23 cellular contexts compared by ENCODE assay signal in genomic region chrX:68755726-68756125, GRCh38.
"Had no signal": no experiment of that assay in that cellular context is flagged by ENCODE, and none has a peak within 500 bp of the region (broad histone marks: within the 10 kb centered on the region; RNA-seq: fewer than 3 reads in every experiment).

No MANE protein-coding gene starts in this region.

- DNase-seq: activated CD4-positive, alpha-beta memory T cell treated with anti-CD3 and anti-CD28 coated beads, Interleukin-2, amount 10 ng/mL, durations not matched to agents 7 days and 5 days; activated CD4-positive, alpha-beta T cell treated with anti-CD3 and anti-CD28 coated beads for 1 hour; activated CD4-positive, alpha-beta T cell treated with anti-CD3 and anti-CD28 coated beads for 4 hours; activated CD4-positive, alpha-beta T cell treated with anti-CD3 and anti-CD28 coated beads, Interleukin-2, amount 10 ng/mL, durations not matched to agents 7 days and 5 days; activated CD4-positive, alpha-beta T cell treated with anti-CD3 and anti-CD28 coated beads, Interleukin-2, amount 50 U/mL, for 4 hours; activated CD4-positive, CD25-positive, alpha-beta regulatory T cell; activated CD8-positive, alpha-beta memory T cell treated with anti-CD3 and anti-CD28 coated beads, Interleukin-2, amount 50 U/mL, for 48 hours; activated effector memory CD4-positive, alpha-beta T cell treated with Interleukin-2 at 50 U/mL for 16 hours; activated gamma-delta T cell treated with Interleukin-2 at 50 U/mL for 16 hours; activated naive CD4-positive, alpha-beta T cell treated with anti-CD3 and anti-CD28 coated beads, Interleukin-2, amount 50 U/mL, for 16 hours; activated naive CD4-positive, alpha-beta T cell treated with Interleukin-2 at 50 U/mL for 16 hours; activated T-cell treated with anti-CD3 and anti-CD28 coated beads for 4 hours; activated T-cell treated with anti-CD3 and anti-CD28 coated beads, Interleukin-2, amount 50 U/mL, for 24 hours; amniotic stem cell; anterior cingulate cortex; brain microvascular endothelial cell; effector CD8-positive, alpha-beta T cell; foreskin fibroblast; T-helper 2 cell had no signal

- H3K4me3 Mint-ChIP-seq: activated CD4-positive, alpha-beta memory T cell treated with anti-CD3 and anti-CD28 coated beads, Interleukin-2, amount 10 ng/mL, durations not matched to agents 7 days and 5 days; activated CD4-positive, alpha-beta T cell treated with anti-CD3 and anti-CD28 coated beads, Interleukin-2, amount 10 ng/mL, durations not matched to agents 7 days and 5 days; activated naive CD8-positive, alpha-beta T cell; activated T-cell treated with anti-CD3 and anti-CD28 coated beads, Interleukin-2, amount 50 U/mL, for 24 hours; activated T-helper 17 cell treated with anti-CD3 and anti-CD28 coated beads, Interleukin-2, amount 50 U/mL, for 72 hours; central memory CD8-positive, alpha-beta T cell had no signal

- H3K36me3 Mint-ChIP-seq: activated naive CD8-positive, alpha-beta T cell had no signal

- H3K27ac ChIP-seq: brain microvascular endothelial cell, epithelial cell of prostate had no signal

- ATAC-seq: activated T-helper 17 cell treated with anti-CD3 and anti-CD28 coated beads, Interleukin-2, amount 50 U/mL, for 72 hours had no signal

- H3K27me3 Mint-ChIP-seq: activated CD4-positive, alpha-beta memory T cell treated with anti-CD3 and anti-CD28 coated beads, Interleukin-2, amount 10 ng/mL, durations not matched to agents 7 days and 5 days; activated CD4-positive, alpha-beta T cell treated with anti-CD3 and anti-CD28 coated beads, Interleukin-2, amount 10 ng/mL, durations not matched to agents 7 days and 5 days; activated naive CD8-positive, alpha-beta T cell; activated T-helper 17 cell treated with anti-CD3 and anti-CD28 coated beads, Interleukin-2, amount 50 U/mL, for 72 hours; central memory CD8-positive, alpha-beta T cell had no signal

- H3K36me3 ChIP-seq: brain microvascular endothelial cell had no signal

- H3K9me3 Mint-ChIP-seq: activated CD4-positive, alpha-beta memory T cell treated with anti-CD3 and anti-CD28 coated beads, Interleukin-2, amount 10 ng/mL, durations not matched to agents 7 days and 5 days; activated CD4-positive, alpha-beta T cell treated with anti-CD3 and anti-CD28 coated beads, Interleukin-2, amount 10 ng/mL, durations not matched to agents 7 days and 5 days; activated T-cell treated with anti-CD3 and anti-CD28 coated beads, Interleukin-2, amount 50 U/mL, for 24 hours; central memory CD8-positive, alpha-beta T cell had no signal

- H3K27me3 ChIP-seq: brain microvascular endothelial cell had no signal

- H3K4me1 Mint-ChIP-seq: activated CD4-positive, alpha-beta memory T cell treated with anti-CD3 and anti-CD28 coated beads, Interleukin-2, amount 10 ng/mL, durations not matched to agents 7 days and 5 days; activated CD4-positive, alpha-beta T cell treated with anti-CD3 and anti-CD28 coated beads, Interleukin-2, amount 10 ng/mL, durations not matched to agents 7 days and 5 days; activated T-helper 17 cell treated with anti-CD3 and anti-CD28 coated beads, Interleukin-2, amount 50 U/mL, for 72 hours; central memory CD8-positive, alpha-beta T cell had no signal

- H3K27ac Mint-ChIP-seq: activated CD4-positive, alpha-beta memory T cell treated with anti-CD3 and anti-CD28 coated beads, Interleukin-2, amount 10 ng/mL, durations not matched to agents 7 days and 5 days; activated CD4-positive, alpha-beta T cell treated with anti-CD3 and anti-CD28 coated beads, Interleukin-2, amount 10 ng/mL, durations not matched to agents 7 days and 5 days; activated naive CD8-positive, alpha-beta T cell; activated T-cell treated with anti-CD3 and anti-CD28 coated beads, Interleukin-2, amount 50 U/mL, for 24 hours; activated T-helper 17 cell treated with anti-CD3 and anti-CD28 coated beads, Interleukin-2, amount 50 U/mL, for 72 hours had no signal
